In genomic region chr5:135433626-135434426, GRCh38 we compare ENCODE assay signal across 1 cellular context.
TF ChIP-seq lines count a peak whose summit lies in the region.

No MANE protein-coding gene starts in this region.

TF ChIP-seq in HepG2, 621 proteins besides CTCF, POLR2A, EP300 and RAD21 (continued from another document):
- TF ChIP-seq PRDM15 (CRISPR knock-in tag; IDR thresholded peaks at IDR 0.05) (no peak), RBM22 (optimal IDR thresholded peaks at IDR 0.05; ENCODE audit: low read length) (no peak), ZNF577 (CRISPR knock-in tag; IDR thresholded peaks at IDR 0.05; ENCODE audit: borderline replicate concordance, low read depth) (no peak), GABPB1 (CRISPR knock-in tag; IDR thresholded peaks at IDR 0.05) (peak; percentile 57), SP1 (IDR thresholded peaks at IDR 0.05) (no peak), SP1 (CRISPR knock-in tag; IDR thresholded peaks at IDR 0.05) (no peak), XRCC5 (optimal IDR thresholded peaks at IDR 0.05; ENCODE audit: low read length) (peak; percentile 31), ELF1 (CRISPR knock-in tag; IDR thresholded peaks at IDR 0.05) (peak; percentile 46), ZFP1 (CRISPR knock-in tag; IDR thresholded peaks at IDR 0.05) (no peak)
